In genomic region chr3:37863949-37864822, GRCh38 we compare ENCODE assay signal across 9 cellular contexts. TPM values are rescaled to one million over a fixed set of nuclear protein-coding genes. Genes with fewer than 3 reads are reported as not detected.
DNase-seq lines count a peak whose midpoint lies in the region; ATAC-seq and TF ChIP-seq lines count a peak whose summit lies in the region.
"Had no signal": no experiment of that assay in that cellular context is flagged by ENCODE, and none has a peak within 500 bp of the region (broad histone marks: within the 10 kb centered on the region; RNA-seq: fewer than 3 reads in every experiment).

No MANE protein-coding gene starts in this region.

- H3K4me3 ChIP-seq in Loucy (ENCODE audit: low read length, poor library complexity, severe bottlenecking), result no peak overlapping the region
- H3K4me3 ChIP-seq in endocrine pancreas (ENCODE audit: control insufficient read depth, insufficient read depth, low read length), result peak overlapping the region; percentile 28

- 0 out of 2 replicates have a peak, but pooled peaks cover 7% of the 10 kb centered on the region for H3F3A ChIP-seq in Loucy (ENCODE audit: low read depth)

- no peaks in the 10 kb centered on the region for H3K27me3 Mint-ChIP-seq in osteocyte (ENCODE audit: unreplicated experiment)

- peaks cover 2% of the 10 kb centered on the region for H3K36me3 Mint-ChIP-seq in osteocyte (ENCODE audit: unreplicated experiment)

- H3K4me3 Mint-ChIP-seq in osteocyte (ENCODE audit: unreplicated experiment), result peak overlapping the region; percentile 98

- peak overlapping the region; percentile 82 for H3K4me2 ChIP-seq in Loucy (ENCODE audit: low read depth, low read length, poor library complexity, severe bottlenecking)

- H3K27me3 ChIP-seq in Loucy (ENCODE audit: insufficient read depth, low read length, poor library complexity, severe bottlenecking), result no peaks in the 10 kb centered on the region
- H3K27me3 ChIP-seq in endocrine pancreas (ENCODE audit: control insufficient read depth, insufficient read depth, low read length), result no peaks in the 10 kb centered on the region

- no peaks in the 10 kb centered on the region for H3K9me3 Mint-ChIP-seq in osteocyte (ENCODE audit: unreplicated experiment)

- H3K4me1 ChIP-seq in Loucy (ENCODE audit: insufficient read depth, low read length, poor library complexity, severe bottlenecking) (peaks cover 17% of the 10 kb centered on the region), endocrine pancreas (ENCODE audit: control insufficient read depth, insufficient read depth, low read length) (no peaks in the 10 kb centered on the region)

- H3K9me3 ChIP-seq in Loucy (ENCODE audit: insufficient read depth, low read depth, low read length) (no peaks in the 10 kb centered on the region), endocrine pancreas (ENCODE audit: control insufficient read depth, low read length) (no peaks in the 10 kb centered on the region)

- H3K79me2 ChIP-seq in Loucy (ENCODE audit: insufficient read depth, low read length), result no peaks in the 10 kb centered on the region; the same call in 1 of the 2 replicates

- H3K9ac ChIP-seq in Loucy (ENCODE audit: low read depth, low read length, poor library complexity, severe bottlenecking) (no peak overlapping the region), endocrine pancreas (ENCODE audit: control insufficient read depth, insufficient read depth, low read length) (no peak overlapping the region)

- DNase-seq in COR-L47 (lab: John Stamatoyannopoulos, UW) (peak; percentile 61), osteocyte (ENCODE audit: extremely low spot score, unreplicated experiment) (no peak), omental fat pad (ENCODE audit: low spot score) (no peak), DMS153 treated with DMSO at 0.1 percent for 48 hours (lab: John Stamatoyannopoulos, UW; ENCODE audit: unreplicated experiment) (no peak), occipital lobe (lab: John Stamatoyannopoulos, UW) (no peak)
- DNase-seq: stimulated activated CD4-positive, alpha-beta T cell treated with anti-CD3 and anti-CD28 coated beads, Interleukin-4, amount 100 ng/mL, for 4 hours had no signal

- no peak overlapping the region for H2AFZ ChIP-seq in Loucy (ENCODE audit: low read length)

- peak overlapping the region; percentile 87 for H3K27ac Mint-ChIP-seq in osteocyte (ENCODE audit: unreplicated experiment)

- no peaks in the 10 kb centered on the region for H4K20me1 ChIP-seq in Loucy (ENCODE audit: insufficient read depth, low read length, poor library complexity, severe bottlenecking)

- H3K9me2 ChIP-seq in Loucy (replicated peaks; ENCODE audit: low read depth, low read length), result no peaks in the 10 kb centered on the region

- peaks cover 52% of the 10 kb centered on the region for H3K4me1 Mint-ChIP-seq in osteocyte (ENCODE audit: unreplicated experiment)

- no peak for TF ChIP-seq CTCF in Loucy (conservative IDR thresholded peaks at IDR 0.05; ENCODE audit: low read length)
- no peak for TF ChIP-seq CTCF in osteocyte (IDR thresholded peaks at IDR 0.05)
- no peak for TF ChIP-seq CTCF in omental fat pad (IDR thresholded peaks at IDR 0.05)

- H3K36me3 ChIP-seq in Loucy (ENCODE audit: insufficient read depth, low read length) (no peaks in the 10 kb centered on the region), endocrine pancreas (ENCODE audit: control insufficient read depth, insufficient read depth, low read length) (no peaks in the 10 kb centered on the region)

- ATAC-seq in omental fat pad (ENCODE audit: low FRiP score) (no peak), HG02981 (IDR thresholded peaks at IDR 0.05; ENCODE audit: unreplicated experiment) (no peak)

RNA-seq across cellular contexts. Expression of gene CTDSPL, which starts 2.5 kb away (rescaled TPM):
- total RNA-seq in osteocyte (71.6 and 77.6 TPM in 2 replicates), omental fat pad (10 to 100 TPM; 23.9 to 41.8 (median 33.2) TPM), occipital lobe (13.1 TPM)
